Comparison of ENCODE assay signal across 11 cellular contexts in the genomic region with DNA sequence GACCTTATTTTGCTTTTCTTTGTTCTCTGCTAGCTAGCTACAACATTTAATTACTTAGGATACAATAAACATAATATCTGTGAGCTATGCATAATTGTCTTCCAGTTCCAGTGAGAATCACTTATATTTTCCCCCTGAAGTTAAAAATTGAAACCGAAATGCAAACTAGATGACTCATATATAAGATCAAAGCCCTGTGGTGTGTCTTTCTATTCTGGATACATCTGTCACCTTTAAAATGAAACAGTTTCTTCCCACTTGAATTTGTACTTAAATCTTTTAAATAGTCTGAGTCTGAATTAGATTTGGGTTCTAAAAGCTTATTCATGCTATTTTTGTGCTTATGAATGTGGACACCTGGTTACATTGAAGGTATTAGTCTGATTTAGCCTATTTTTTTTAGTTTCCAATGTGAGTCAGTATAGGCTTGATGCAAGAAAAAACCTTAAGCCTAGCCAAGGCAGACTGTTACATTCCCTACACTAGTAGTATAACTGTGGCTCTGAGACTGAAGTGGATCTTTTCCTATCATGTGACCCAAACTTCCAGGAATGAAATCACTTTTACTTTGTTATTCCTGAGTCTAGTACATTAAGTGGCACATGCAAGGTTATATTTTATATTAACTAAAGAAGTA.
DNase-seq lines count a peak whose midpoint lies in the region; ATAC-seq and TF ChIP-seq lines count a peak whose summit lies in the region.
"Had no signal": no experiment of that assay in that cellular context is flagged by ENCODE, and none has a peak within 500 bp of the region (broad histone marks: within the 10 kb centered on the region; RNA-seq: fewer than 3 reads in every experiment).

No MANE protein-coding gene starts in this region.

- H3K27ac ChIP-seq in CD8-positive, alpha-beta T cell (ENCODE audit: low read depth, low read length) = no peak overlapping the region
- H3K27ac ChIP-seq in upper lobe of left lung = no peak overlapping the region

- CTCF ChIA-PET in CD8-positive, alpha-beta T cell (lab: Charles Lee) = no interaction called here

- H3K9me3 Mint-ChIP-seq in CD8-positive, alpha-beta T cell = no peaks in the 10 kb centered on the region

- intact Hi-C loops in CD8-positive, alpha-beta T cell (cut with DNase I, micrococcal nuclease) = no loop called here

- no peaks in the 10 kb centered on the region for H3K27me3 ChIP-seq in CD8-positive, alpha-beta T cell (ENCODE audit: insufficient read depth, low read length)
- H3K27me3 ChIP-seq in upper lobe of left lung = no peaks in the 10 kb centered on the region

- ATAC-seq in GM18907 (IDR thresholded peaks at IDR 0.05; ENCODE audit: unreplicated experiment) = peak; percentile 73
- peak; percentile 81 for ATAC-seq in HG02852 (IDR thresholded peaks at IDR 0.05; ENCODE audit: unreplicated experiment)
- ATAC-seq in CD8-positive, alpha-beta T cell = no peak
- no peak for ATAC-seq in upper lobe of left lung (ENCODE audit: low FRiP score in 2 of 2)

- H3K4me1 Mint-ChIP-seq in CD8-positive, alpha-beta T cell (ENCODE audit: low read depth) = no peaks in the 10 kb centered on the region

- TF ChIP-seq POLR2A in upper lobe of left lung (IDR thresholded peaks at IDR 0.05) = no peak

- H3K27me3 Mint-ChIP-seq in CD8-positive, alpha-beta T cell (ENCODE audit: low read depth) = no peaks in the 10 kb centered on the region

- H3K27ac Mint-ChIP-seq in CD8-positive, alpha-beta T cell = no peak overlapping the region

- H3K9me3 ChIP-seq in CD8-positive, alpha-beta T cell (ENCODE audit: low read length) = no peaks in the 10 kb centered on the region
- no peaks in the 10 kb centered on the region for H3K9me3 ChIP-seq in upper lobe of left lung

- no peaks in the 10 kb centered on the region for H3K36me3 Mint-ChIP-seq in CD8-positive, alpha-beta T cell

- H3K4me3 ChIP-seq in CD8-positive, alpha-beta T cell (ENCODE audit: low read depth, low read length) = no peak overlapping the region
- H3K4me3 ChIP-seq in upper lobe of left lung = no peak overlapping the region

- TF ChIP-seq EP300 in upper lobe of left lung (IDR thresholded peaks at IDR 0.05) = no peak

- H3K4me1 ChIP-seq in CD8-positive, alpha-beta T cell (ENCODE audit: insufficient read depth, low read length) = no peaks in the 10 kb centered on the region
- no peaks in the 10 kb centered on the region for H3K4me1 ChIP-seq in upper lobe of left lung

- POLR2A ChIA-PET in CD8-positive, alpha-beta T cell (lab: Charles Lee) = no interaction called here

- H3K36me3 ChIP-seq in CD8-positive, alpha-beta T cell (ENCODE audit: insufficient read depth, low read length) = no peaks in the 10 kb centered on the region
- no peaks in the 10 kb centered on the region for H3K36me3 ChIP-seq in upper lobe of left lung

- TF ChIP-seq CTCF in CD8-positive, alpha-beta T cell (IDR thresholded peaks at IDR 0.05) = no peak
- no peak for TF ChIP-seq CTCF in upper lobe of left lung (IDR thresholded peaks at IDR 0.05)

- H3K4me3 Mint-ChIP-seq in CD8-positive, alpha-beta T cell = no peak overlapping the region

- in situ Hi-C loops in ACHN (cut with HindIII; ENCODE audit: low pct_ligation_motif_present, low pct_unique_long_range_greater_than_20kb, low sequenced_read_pairs) = no loop called here

- 84 to 92% methylated on average over 1 of the region's 1 CpG for WGBS in upper lobe of left lung, 2 donors

- peak; percentile 14 for DNase-seq in ACHN
- peak; percentile 59 for DNase-seq in OCI-M1 (lab: John Stamatoyannopoulos, UW)
- DNase-seq in NCI-H1694 (lab: John Stamatoyannopoulos, UW) = no peak
- DNase-seq in CD8-positive, alpha-beta T cell = no peak
- no peak for DNase-seq in upper lobe of left lung
- DNase-seq in activated CD8-positive, alpha-beta memory T cell treated with anti-CD3 and anti-CD28 coated beads, Interleukin-2, amount 50 U/mL, for 48 hours = no peak
- DNase-seq: AML-193; hypothalamus; stimulated activated naive CD4-positive, alpha-beta T cell treated with Interleukin-2 at 50 U/mL for 16 hours had no signal

Comparison
In these comparisons a context has a peak if more than half of its experiments do, and no peak if none do; other contexts are left out.
1. DNase-seq: peak in ACHN (single experiment) and OCI-M1 (single experiment); none in NCI-H1694 (single experiment), CD8-positive, alpha-beta T cell (0 of 7), upper lobe of left lung (0 of 2) and activated CD8-positive, alpha-beta memory T cell treated with anti-CD3 and anti-CD28 coated beads, Interleukin-2, amount 50 U/mL, for 48 hours (single experiment).
2. ATAC-seq: peak in GM18907 (single experiment) and HG02852 (single experiment); none in CD8-positive, alpha-beta T cell (single experiment) and upper lobe of left lung (0 of 2).